In the genomic region with DNA sequence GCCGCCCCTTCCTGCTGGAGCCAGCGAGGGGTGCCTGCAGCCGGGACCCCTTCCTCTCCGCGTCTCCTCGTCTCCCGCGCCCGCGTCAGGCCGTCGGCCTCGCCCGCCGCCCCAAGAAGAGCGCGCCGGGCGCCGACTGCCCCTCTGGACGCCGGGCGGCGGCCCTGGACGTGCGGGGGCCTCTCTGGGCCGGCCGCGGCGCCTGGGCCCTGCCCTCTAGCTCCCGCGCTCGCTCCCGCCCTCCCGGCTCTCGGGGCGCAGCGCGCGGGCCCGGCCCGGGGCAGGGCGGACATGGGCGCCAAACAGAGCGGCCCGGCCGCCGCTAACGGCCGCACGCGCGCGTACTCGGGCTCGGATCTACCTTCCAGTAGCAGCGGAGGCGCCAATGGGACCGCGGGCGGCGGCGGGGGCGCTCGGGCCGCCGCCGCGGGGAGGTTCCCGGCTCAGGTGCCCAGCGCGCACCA, we compare ENCODE assay signal across 1 cellular context.
A peak's percentile ranks its signal among the peaks of the same experiment; 100 is the strongest.
TF ChIP-seq lines count a peak whose summit lies in the region.

No MANE protein-coding gene starts in this region.

TF ChIP-seq in K562, 482 proteins besides CTCF, POLR2A, EP300 and RAD21 (continued from another document):
- TF ChIP-seq, protein P1, sequence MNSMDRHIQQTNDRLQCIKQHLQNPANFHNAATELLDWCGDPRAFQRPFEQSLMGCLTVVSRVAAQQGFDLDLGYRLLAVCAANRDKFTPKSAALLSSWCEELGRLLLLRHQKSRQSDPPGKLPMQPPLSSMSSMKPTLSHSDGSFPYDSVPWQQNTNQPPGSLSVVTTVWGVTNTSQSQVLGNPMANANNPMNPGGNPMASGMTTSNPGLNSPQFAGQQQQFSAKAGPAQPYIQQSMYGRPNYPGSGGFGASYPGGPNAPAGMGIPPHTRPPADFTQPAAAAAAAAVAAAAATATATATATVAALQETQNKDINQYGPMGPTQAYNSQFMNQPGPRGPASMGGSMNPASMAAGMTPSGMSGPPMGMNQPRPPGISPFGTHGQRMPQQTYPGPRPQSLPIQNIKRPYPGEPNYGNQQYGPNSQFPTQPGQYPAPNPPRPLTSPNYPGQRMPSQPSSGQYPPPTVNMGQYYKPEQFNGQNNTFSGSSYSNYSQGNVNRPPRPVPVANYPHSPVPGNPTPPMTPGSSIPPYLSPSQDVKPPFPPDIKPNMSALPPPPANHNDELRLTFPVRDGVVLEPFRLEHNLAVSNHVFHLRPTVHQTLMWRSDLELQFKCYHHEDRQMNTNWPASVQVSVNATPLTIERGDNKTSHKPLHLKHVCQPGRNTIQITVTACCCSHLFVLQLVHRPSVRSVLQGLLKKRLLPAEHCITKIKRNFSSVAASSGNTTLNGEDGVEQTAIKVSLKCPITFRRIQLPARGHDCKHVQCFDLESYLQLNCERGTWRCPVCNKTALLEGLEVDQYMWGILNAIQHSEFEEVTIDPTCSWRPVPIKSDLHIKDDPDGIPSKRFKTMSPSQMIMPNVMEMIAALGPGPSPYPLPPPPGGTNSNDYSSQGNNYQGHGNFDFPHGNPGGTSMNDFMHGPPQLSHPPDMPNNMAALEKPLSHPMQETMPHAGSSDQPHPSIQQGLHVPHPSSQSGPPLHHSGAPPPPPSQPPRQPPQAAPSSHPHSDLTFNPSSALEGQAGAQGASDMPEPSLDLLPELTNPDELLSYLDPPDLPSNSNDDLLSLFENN (IDR thresholded peaks at IDR 0.05; ENCODE audit: low read depth in 2 of 2, low read length in 2 of 2): no peak
- TF ChIP-seq RBBP5 (IDR thresholded peaks at IDR 0.05; ENCODE audit: borderline replicate concordance, insufficient read depth, low read length, poor library complexity, severe bottlenecking): peak; percentile 59
- peak; percentile 56; the same call in 1 of the 2 replicates for TF ChIP-seq NFIC (IDR thresholded peaks at IDR 0.05)
- TF ChIP-seq, protein P2, sequence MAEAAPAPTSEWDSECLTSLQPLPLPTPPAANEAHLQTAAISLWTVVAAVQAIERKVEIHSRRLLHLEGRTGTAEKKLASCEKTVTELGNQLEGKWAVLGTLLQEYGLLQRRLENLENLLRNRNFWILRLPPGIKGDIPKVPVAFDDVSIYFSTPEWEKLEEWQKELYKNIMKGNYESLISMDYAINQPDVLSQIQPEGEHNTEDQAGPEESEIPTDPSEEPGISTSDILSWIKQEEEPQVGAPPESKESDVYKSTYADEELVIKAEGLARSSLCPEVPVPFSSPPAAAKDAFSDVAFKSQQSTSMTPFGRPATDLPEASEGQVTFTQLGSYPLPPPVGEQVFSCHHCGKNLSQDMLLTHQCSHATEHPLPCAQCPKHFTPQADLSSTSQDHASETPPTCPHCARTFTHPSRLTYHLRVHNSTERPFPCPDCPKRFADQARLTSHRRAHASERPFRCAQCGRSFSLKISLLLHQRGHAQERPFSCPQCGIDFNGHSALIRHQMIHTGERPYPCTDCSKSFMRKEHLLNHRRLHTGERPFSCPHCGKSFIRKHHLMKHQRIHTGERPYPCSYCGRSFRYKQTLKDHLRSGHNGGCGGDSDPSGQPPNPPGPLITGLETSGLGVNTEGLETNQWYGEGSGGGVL (CRISPR knock-in tag; IDR thresholded peaks at IDR 0.05): no peak
- no peak for TF ChIP-seq TAL1 (IDR thresholded peaks at IDR 0.05)
- peak; percentile 67 for TF ChIP-seq ZNF395 (CRISPR knock-in tag; IDR thresholded peaks at IDR 0.05)
- 0 out of 2 replicates have a peak, but pooled peaks have one; percentile 4 for TF ChIP-seq MTA3 (IDR thresholded peaks at IDR 0.05; ENCODE audit: borderline replicate concordance)
- TF ChIP-seq NCOA6 (IDR thresholded peaks at IDR 0.05): peak; percentile 87
- TF ChIP-seq ZNF217 (CRISPR knock-in tag; IDR thresholded peaks at IDR 0.05): no peak
- TF ChIP-seq, protein P3, sequence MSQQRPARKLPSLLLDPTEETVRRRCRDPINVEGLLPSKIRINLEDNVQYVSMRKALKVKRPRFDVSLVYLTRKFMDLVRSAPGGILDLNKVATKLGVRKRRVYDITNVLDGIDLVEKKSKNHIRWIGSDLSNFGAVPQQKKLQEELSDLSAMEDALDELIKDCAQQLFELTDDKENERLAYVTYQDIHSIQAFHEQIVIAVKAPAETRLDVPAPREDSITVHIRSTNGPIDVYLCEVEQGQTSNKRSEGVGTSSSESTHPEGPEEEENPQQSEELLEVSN (IDR thresholded peaks at IDR 0.05; ENCODE audit: borderline replicate concordance in 1 of 2, extremely low read depth in 1 of 2, insufficient read depth in 1 of 2, insufficient read length in 1 of 2, low read depth in 1 of 2, low read length in 1 of 2, poor library complexity in 1 of 2, severe bottlenecking in 1 of 2): peak in 1 of 2 experiments; percentile 10
- peak; percentile 70; the same call in 1 of the 2 replicates for TF ChIP-seq ZNF12 (CRISPR knock-in tag; IDR thresholded peaks at IDR 0.05)
- TF ChIP-seq, protein P4, sequence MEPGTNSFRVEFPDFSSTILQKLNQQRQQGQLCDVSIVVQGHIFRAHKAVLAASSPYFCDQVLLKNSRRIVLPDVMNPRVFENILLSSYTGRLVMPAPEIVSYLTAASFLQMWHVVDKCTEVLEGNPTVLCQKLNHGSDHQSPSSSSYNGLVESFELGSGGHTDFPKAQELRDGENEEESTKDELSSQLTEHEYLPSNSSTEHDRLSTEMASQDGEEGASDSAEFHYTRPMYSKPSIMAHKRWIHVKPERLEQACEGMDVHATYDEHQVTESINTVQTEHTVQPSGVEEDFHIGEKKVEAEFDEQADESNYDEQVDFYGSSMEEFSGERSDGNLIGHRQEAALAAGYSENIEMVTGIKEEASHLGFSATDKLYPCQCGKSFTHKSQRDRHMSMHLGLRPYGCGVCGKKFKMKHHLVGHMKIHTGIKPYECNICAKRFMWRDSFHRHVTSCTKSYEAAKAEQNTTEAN (CRISPR knock-in tag; IDR thresholded peaks at IDR 0.05): no peak
- 0 out of 2 replicates have a peak, but pooled peaks have one; percentile 42 for TF ChIP-seq KAT7 (CRISPR knock-in tag; IDR thresholded peaks at IDR 0.05; ENCODE audit: borderline replicate concordance)
- no peak for TF ChIP-seq ZNF778 (CRISPR knock-in tag; IDR thresholded peaks at IDR 0.05)
- TF ChIP-seq ZNF584 (CRISPR knock-in tag; IDR thresholded peaks at IDR 0.05; ENCODE audit: low read depth): 0 out of 2 replicates have a peak, but pooled peaks have one; percentile 32
- no peak for TF ChIP-seq RFX1 (IDR thresholded peaks at IDR 0.05)
- TF ChIP-seq RBFOX2 (IDR thresholded peaks at IDR 0.05; ENCODE audit: low read depth, low read length): peak; percentile 46
- TF ChIP-seq KDM5B (IDR thresholded peaks at IDR 0.05; ENCODE audit: insufficient replicate concordance, low read depth, low read length): peak; percentile 5
- TF ChIP-seq MED1 (CRISPR knock-in tag; IDR thresholded peaks at IDR 0.05; ENCODE audit: borderline replicate concordance): no peak
- TF ChIP-seq, protein P5, sequence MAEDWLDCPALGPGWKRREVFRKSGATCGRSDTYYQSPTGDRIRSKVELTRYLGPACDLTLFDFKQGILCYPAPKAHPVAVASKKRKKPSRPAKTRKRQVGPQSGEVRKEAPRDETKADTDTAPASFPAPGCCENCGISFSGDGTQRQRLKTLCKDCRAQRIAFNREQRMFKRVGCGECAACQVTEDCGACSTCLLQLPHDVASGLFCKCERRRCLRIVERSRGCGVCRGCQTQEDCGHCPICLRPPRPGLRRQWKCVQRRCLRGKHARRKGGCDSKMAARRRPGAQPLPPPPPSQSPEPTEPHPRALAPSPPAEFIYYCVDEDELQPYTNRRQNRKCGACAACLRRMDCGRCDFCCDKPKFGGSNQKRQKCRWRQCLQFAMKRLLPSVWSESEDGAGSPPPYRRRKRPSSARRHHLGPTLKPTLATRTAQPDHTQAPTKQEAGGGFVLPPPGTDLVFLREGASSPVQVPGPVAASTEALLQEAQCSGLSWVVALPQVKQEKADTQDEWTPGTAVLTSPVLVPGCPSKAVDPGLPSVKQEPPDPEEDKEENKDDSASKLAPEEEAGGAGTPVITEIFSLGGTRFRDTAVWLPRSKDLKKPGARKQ (CRISPR knock-in tag; IDR thresholded peaks at IDR 0.05): no peak
- TF ChIP-seq CHD1 (IDR thresholded peaks at IDR 0.05; ENCODE audit: low read length): peak; percentile 40
- TF ChIP-seq PHF8 (IDR thresholded peaks at IDR 0.05; ENCODE audit: borderline replicate concordance, low read length): peak; percentile 68; the same call in 1 of the 2 replicates
- TF ChIP-seq FOSL1 (tag; conservative IDR thresholded peaks at IDR 0.05): 0 out of 2 replicates have a peak, but pooled peaks have one; percentile 17
- peak; percentile 25 for TF ChIP-seq SAP30 (IDR thresholded peaks at IDR 0.05; ENCODE audit: borderline replicate concordance, insufficient read depth, low read depth, low read length, poor library complexity, severe bottlenecking)
- peak in 1 of 3 experiments; percentile 63 for TF ChIP-seq YY1 (IDR thresholded peaks at IDR 0.05; ENCODE audit: borderline replicate concordance in 1 of 3, control insufficient read depth in 1 of 3, extremely low read depth in 1 of 3, insufficient read depth in 3 of 3, insufficient read length in 1 of 3, insufficient replicate concordance in 2 of 3, low read depth in 1 of 3, low read length in 2 of 3)
- no peak for TF ChIP-seq SNIP1 (IDR thresholded peaks at IDR 0.05; ENCODE audit: low read depth)
